ENCODE assay signal across 8 cellular contexts in the genomic region with DNA sequence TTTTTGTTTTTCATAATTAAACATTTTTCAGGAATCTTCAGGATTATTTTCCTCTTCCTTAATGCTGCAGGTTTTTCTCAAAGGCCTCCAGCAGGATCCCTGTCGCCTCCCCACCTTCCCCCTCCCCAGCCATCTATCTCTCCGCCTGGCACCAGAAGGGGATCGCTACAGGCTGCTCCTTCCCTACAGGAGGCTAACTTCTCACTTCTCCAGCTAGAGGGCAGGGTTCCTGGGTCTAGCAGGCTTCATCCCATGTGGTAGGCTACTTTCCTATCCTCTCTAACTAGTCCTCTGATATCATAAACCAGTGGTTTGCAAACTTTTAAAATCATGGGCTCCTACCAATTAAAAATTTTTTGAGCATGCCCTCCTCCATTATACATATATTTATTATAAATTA.
DNase-seq lines count a peak whose midpoint lies in the region; ATAC-seq and TF ChIP-seq lines count a peak whose summit lies in the region.

No MANE protein-coding gene starts in this region.

- no peaks in the 10 kb centered on the region for H3K4me1 ChIP-seq in liver (ENCODE audit: control insufficient read depth in 4 of 4, insufficient read depth in 4 of 4, low read length in 3 of 4)

- peak; percentile 56 to 71 for TF ChIP-seq RAD21 in liver (IDR thresholded peaks at IDR 0.05)

- no peak overlapping the region for H3K4me3 ChIP-seq in liver (ENCODE audit: low read depth in 1 of 3, low read length in 3 of 3)

- H3K36me3 ChIP-seq in liver (ENCODE audit: control insufficient read depth in 4 of 4, insufficient read depth in 3 of 4, low read depth in 1 of 4, low read length in 3 of 4): no peaks in the 10 kb centered on the region

- CTCF ChIA-PET in WTC11 (lab: Charles Lee): interaction anchor here (0.6 to 3.8 kb wide), 20 partner anchors 8 to 285 kb away, joined by 3 to 19 read pairs (median 4); partner anchors contain the start of gene KCNN3

- no peaks in the 10 kb centered on the region for H3K36me3 Mint-ChIP-seq in WTC11

- DNase-seq in ELF-1 (ENCODE audit: low read depth, low spot score) (peak; percentile 52), LHCN-M2 (ENCODE audit: low read depth) (peak; percentile 24), WTC11 (ENCODE audit: low spot score) (peak; percentile 59), GOT3 (lab: John Stamatoyannopoulos, UW) (no peak), NCI-H1436 treated with DMSO at 0.1 percent for 48 hours (lab: John Stamatoyannopoulos, UW) (no peak)

- POLR2A ChIA-PET in WTC11 (lab: Charles Lee): no interaction called here

- no peak overlapping the region for H3K9ac ChIP-seq in liver (ENCODE audit: low read depth in 1 of 2, low read length in 2 of 2)

- H3K27ac ChIP-seq in liver (ENCODE audit: low read depth in 1 of 2, low read length in 2 of 2): no peak overlapping the region

- H3K27me3 Mint-ChIP-seq in WTC11 (ENCODE audit: low read depth): peaks cover 4% of the 10 kb centered on the region

- no peaks in the 10 kb centered on the region for H3K9me3 ChIP-seq in liver (ENCODE audit: control insufficient read depth in 4 of 4, low read length in 3 of 4)

- no peaks in the 10 kb centered on the region for H3K27me3 ChIP-seq in liver (ENCODE audit: control insufficient read depth in 4 of 4, insufficient read depth in 4 of 4, low read length in 3 of 4)

- H3K9me3 Mint-ChIP-seq in WTC11: no peaks in the 10 kb centered on the region

- WGBS in liver: 68% methylated on average over 3 of the region's 3 CpGs

- TF ChIP-seq CTCF in WTC11 (IDR thresholded peaks at IDR 0.05): no peak
- peak; percentile 34 for TF ChIP-seq CTCF in liver (IDR thresholded peaks at IDR 0.05; ENCODE audit: low read depth, low read length, missing input control)

- ATAC-seq in WTC11 (peak; percentile 97), GM21515 (IDR thresholded peaks at IDR 0.05; ENCODE audit: unreplicated experiment) (no peak), HG03378 (IDR thresholded peaks at IDR 0.05; ENCODE audit: unreplicated experiment) (no peak)

- no peak overlapping the region for H3K27ac Mint-ChIP-seq in WTC11

- H3K4me3 Mint-ChIP-seq in WTC11: no peak overlapping the region

- H3K4me1 Mint-ChIP-seq in WTC11: no peaks in the 10 kb centered on the region

TF ChIP-seq in WTC11, 78 proteins besides CTCF, POLR2A, EP300 and RAD21:
- TF ChIP-seq ATF3 (CRISPR knock-in tag; conservative IDR thresholded peaks at IDR 0.05) (no peak), ZNF121 (CRISPR knock-in tag; IDR thresholded peaks at IDR 0.05) (peak; percentile 47; the same call in 1 of the 2 replicates)

TF ChIP-seq in liver, 16 proteins besides CTCF, POLR2A, EP300 and RAD21:
- TF ChIP-seq, protein P1, sequence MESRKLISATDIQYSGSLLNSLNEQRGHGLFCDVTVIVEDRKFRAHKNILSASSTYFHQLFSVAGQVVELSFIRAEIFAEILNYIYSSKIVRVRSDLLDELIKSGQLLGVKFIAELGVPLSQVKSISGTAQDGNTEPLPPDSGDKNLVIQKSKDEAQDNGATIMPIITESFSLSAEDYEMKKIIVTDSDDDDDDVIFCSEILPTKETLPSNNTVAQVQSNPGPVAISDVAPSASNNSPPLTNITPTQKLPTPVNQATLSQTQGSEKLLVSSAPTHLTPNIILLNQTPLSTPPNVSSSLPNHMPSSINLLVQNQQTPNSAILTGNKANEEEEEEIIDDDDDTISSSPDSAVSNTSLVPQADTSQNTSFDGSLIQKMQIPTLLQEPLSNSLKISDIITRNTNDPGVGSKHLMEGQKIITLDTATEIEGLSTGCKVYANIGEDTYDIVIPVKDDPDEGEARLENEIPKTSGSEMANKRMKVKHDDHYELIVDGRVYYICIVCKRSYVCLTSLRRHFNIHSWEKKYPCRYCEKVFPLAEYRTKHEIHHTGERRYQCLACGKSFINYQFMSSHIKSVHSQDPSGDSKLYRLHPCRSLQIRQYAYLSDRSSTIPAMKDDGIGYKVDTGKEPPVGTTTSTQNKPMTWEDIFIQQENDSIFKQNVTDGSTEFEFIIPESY (IDR thresholded peaks at IDR 0.05): no peak
- TF ChIP-seq SP1 (IDR thresholded peaks at IDR 0.05): no peak
- no peak for TF ChIP-seq JUND (IDR thresholded peaks at IDR 0.05)
- TF ChIP-seq HNF4G (IDR thresholded peaks at IDR 0.05): no peak
- TF ChIP-seq, protein P2, sequence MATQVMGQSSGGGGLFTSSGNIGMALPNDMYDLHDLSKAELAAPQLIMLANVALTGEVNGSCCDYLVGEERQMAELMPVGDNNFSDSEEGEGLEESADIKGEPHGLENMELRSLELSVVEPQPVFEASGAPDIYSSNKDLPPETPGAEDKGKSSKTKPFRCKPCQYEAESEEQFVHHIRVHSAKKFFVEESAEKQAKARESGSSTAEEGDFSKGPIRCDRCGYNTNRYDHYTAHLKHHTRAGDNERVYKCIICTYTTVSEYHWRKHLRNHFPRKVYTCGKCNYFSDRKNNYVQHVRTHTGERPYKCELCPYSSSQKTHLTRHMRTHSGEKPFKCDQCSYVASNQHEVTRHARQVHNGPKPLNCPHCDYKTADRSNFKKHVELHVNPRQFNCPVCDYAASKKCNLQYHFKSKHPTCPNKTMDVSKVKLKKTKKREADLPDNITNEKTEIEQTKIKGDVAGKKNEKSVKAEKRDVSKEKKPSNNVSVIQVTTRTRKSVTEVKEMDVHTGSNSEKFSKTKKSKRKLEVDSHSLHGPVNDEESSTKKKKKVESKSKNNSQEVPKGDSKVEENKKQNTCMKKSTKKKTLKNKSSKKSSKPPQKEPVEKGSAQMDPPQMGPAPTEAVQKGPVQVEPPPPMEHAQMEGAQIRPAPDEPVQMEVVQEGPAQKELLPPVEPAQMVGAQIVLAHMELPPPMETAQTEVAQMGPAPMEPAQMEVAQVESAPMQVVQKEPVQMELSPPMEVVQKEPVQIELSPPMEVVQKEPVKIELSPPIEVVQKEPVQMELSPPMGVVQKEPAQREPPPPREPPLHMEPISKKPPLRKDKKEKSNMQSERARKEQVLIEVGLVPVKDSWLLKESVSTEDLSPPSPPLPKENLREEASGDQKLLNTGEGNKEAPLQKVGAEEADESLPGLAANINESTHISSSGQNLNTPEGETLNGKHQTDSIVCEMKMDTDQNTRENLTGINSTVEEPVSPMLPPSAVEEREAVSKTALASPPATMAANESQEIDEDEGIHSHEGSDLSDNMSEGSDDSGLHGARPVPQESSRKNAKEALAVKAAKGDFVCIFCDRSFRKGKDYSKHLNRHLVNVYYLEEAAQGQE (IDR thresholded peaks at IDR 0.05): no peak
- no peak for TF ChIP-seq HNF4A (conservative IDR thresholded peaks at IDR 0.05)
- no peak for TF ChIP-seq NR2F2 (IDR thresholded peaks at IDR 0.05)
- TF ChIP-seq FOXA2 (IDR thresholded peaks at IDR 0.05): no peak
- TF ChIP-seq ATF3 (IDR thresholded peaks at IDR 0.05): no peak
- TF ChIP-seq RXRA (IDR thresholded peaks at IDR 0.05): no peak
- TF ChIP-seq YY1 (IDR thresholded peaks at IDR 0.05): no peak
- TF ChIP-seq GABPA (IDR thresholded peaks at IDR 0.05 in 1 of 2, conservative IDR thresholded peaks at IDR 0.05 in 1 of 2): no peak

Comparison
In these comparisons a context has a peak if more than half of its experiments do, and no peak if none do; other contexts are left out.
1. DNase-seq: peak in ELF-1 (single experiment), LHCN-M2 (single experiment) and WTC11 (single experiment); none in GOT3 (single experiment) and NCI-H1436 treated with DMSO at 0.1 percent for 48 hours (single experiment).